20 cellular contexts compared by ENCODE assay signal in genomic region chr17:6474376-6474775, GRCh38. TPM values are rescaled to one million over a fixed set of nuclear protein-coding genes. Genes with fewer than 3 reads are reported as not detected.
A peak's percentile ranks its signal among the peaks of the same experiment; 100 is the strongest.
DNase-seq lines count a peak whose midpoint lies in the region; ATAC-seq and TF ChIP-seq lines count a peak whose summit lies in the region.
"Had no signal": no experiment of that assay in that cellular context is flagged by ENCODE, and none has a peak within 500 bp of the region (broad histone marks: within the 10 kb centered on the region; RNA-seq: fewer than 3 reads in every experiment).

No MANE protein-coding gene starts in this region.

- H3K36me3 ChIP-seq in mammary epithelial cell (ENCODE audit: insufficient read depth, low read length) (no peaks in the 10 kb centered on the region), esophagus squamous epithelium (peaks cover 0 to 65% (median 0%) of the 10 kb centered on the region in 3 donors), osteoblast (ENCODE audit: insufficient read depth, low read length) (no peaks in the 10 kb centered on the region)

- dilution Hi-C loops in mammary epithelial cell (cut with HindIII; ENCODE audit: low sequenced_read_pairs), result loop anchor here (5.0 kb wide), 1 partner anchor 78 kb away; no protein-coding TSS in a partner anchor

- no peak for TF ChIP-seq CTCF in mammary epithelial cell (conservative IDR thresholded peaks at IDR 0.05 in 1 of 2, IDR thresholded peaks at IDR 0.05 in 1 of 2; ENCODE audit: extremely low read depth in 1 of 2, insufficient read depth in 1 of 2, low read depth in 1 of 2, low read length in 2 of 2)
- no peak for TF ChIP-seq CTCF in MCF 10A (IDR thresholded peaks at IDR 0.05; ENCODE audit: unreplicated experiment)
- TF ChIP-seq CTCF in esophagus squamous epithelium (IDR thresholded peaks at IDR 0.05), result no peak
- no peak for TF ChIP-seq CTCF in osteoblast (IDR thresholded peaks at IDR 0.05; ENCODE audit: extremely low read depth, low read depth, low read length)

- CTCF ChIA-PET in mammary epithelial cell (lab: Charles Lee; ENCODE audit: low non-redundant PET) (no interaction called here), MCF 10A (lab: Yijun Ruan, JAX) (interaction anchor here (0.6 to 2.1 kb wide), 7 partner anchors 9 to 929 kb away, joined by 3 to 18 read pairs (median 3); no protein-coding TSS in a partner anchor)

- H3K4me1 ChIP-seq in mammary epithelial cell (ENCODE audit: insufficient read depth, low read length), result peaks cover 38% of the 10 kb centered on the region
- peaks cover 18 to 70% (median 31%) of the 10 kb centered on the region in 3 donors for H3K4me1 ChIP-seq in esophagus squamous epithelium
- H3K4me1 ChIP-seq in osteoblast (ENCODE audit: insufficient read depth, low read length), result peaks cover 11% of the 10 kb centered on the region
- H3K4me1 ChIP-seq: Caco-2 had no signal

- H3K9me3 ChIP-seq in mammary epithelial cell (replicated peaks; ENCODE audit: insufficient read depth, low read length) (no peaks in the 10 kb centered on the region), esophagus squamous epithelium (no peaks in the 10 kb centered on the region), osteoblast (ENCODE audit: low read depth, low read length) (no peaks in the 10 kb centered on the region)
- H3K9me3 ChIP-seq: A549, Caco-2 had no signal

- H3K4me2 ChIP-seq in mammary epithelial cell (ENCODE audit: insufficient read depth, low read depth, low read length) (peak overlapping the region; percentile 1), osteoblast (ENCODE audit: insufficient read depth, low read length) (no peak overlapping the region)
- H3K4me2 ChIP-seq: A549, GM23338 had no signal

- H2AFZ ChIP-seq in mammary epithelial cell (ENCODE audit: low read depth, low read length) (no peak overlapping the region), osteoblast (ENCODE audit: low read length) (no peak overlapping the region)
- H2AFZ ChIP-seq: GM23338 had no signal

- in situ Hi-C loops in mammary epithelial cell (cut with MboI; ENCODE audit: low sequenced_read_pairs in 2 of 2), result loop anchor here (10.0 to 25.0 kb wide), 3 partner anchors 80 to 538 kb away; partner anchors contain the start of genes KIAA0753 (in 2 of the 2), TXNDC17 (in 2 of the 2), BCL6B (in 1 of the 2) and PITPNM3 (in 1 of the 2)

- no peak overlapping the region for H3K27ac ChIP-seq in mammary epithelial cell (ENCODE audit: insufficient read depth, low read depth, low read length)
- H3K27ac ChIP-seq in esophagus squamous epithelium, result peak overlapping the region in 3 of 4 donors; percentile 14 to 82 (median 78)
- no peak overlapping the region for H3K27ac ChIP-seq in osteoblast (ENCODE audit: low read depth, low read length)
- H3K27ac ChIP-seq: 22Rv1, A549, C4-2B had no signal

- no peak for TF ChIP-seq POLR2A in esophagus squamous epithelium (IDR thresholded peaks at IDR 0.05)

- POLR2A ChIA-PET in MCF 10A (lab: Yijun Ruan, JAX), result interaction anchor here (1.5 to 4.3 kb wide), 3 partner anchors 33 to 167 kb away, joined by 5 to 33 read pairs (median 5); partner anchors contain the start of genes KIAA0753 and TXNDC17

- H4K20me1 ChIP-seq in mammary epithelial cell (ENCODE audit: insufficient read depth, low read length) (no peaks in the 10 kb centered on the region), osteoblast (ENCODE audit: insufficient read depth, low read length) (no peaks in the 10 kb centered on the region)

- no peaks in the 10 kb centered on the region for H3K27me3 ChIP-seq in mammary epithelial cell (ENCODE audit: insufficient read depth, low read length)
- no peaks in the 10 kb centered on the region for H3K27me3 ChIP-seq in esophagus squamous epithelium
- H3K27me3 ChIP-seq in osteoblast (ENCODE audit: insufficient read depth, low read length), result no peaks in the 10 kb centered on the region

- H3K4me3 Mint-ChIP-seq in MCF 10A (ENCODE audit: unreplicated experiment), result no peak overlapping the region
- H3K4me3 Mint-ChIP-seq: CD4-positive, alpha-beta T cell; GM23338; HFFc6 had no signal

- H3K27me3 Mint-ChIP-seq in MCF 10A (ENCODE audit: insufficient read depth, unreplicated experiment), result no peaks in the 10 kb centered on the region
- H3K27me3 Mint-ChIP-seq: CD4-positive, alpha-beta T cell had no signal

- WGBS in mammary epithelial cell (ENCODE audit: low coverage, missing lambda C conversion rate), result 87% methylated on average over 16 of the region's 22 CpGs
- WGBS in esophagus squamous epithelium, 2 donors, result 61 to 72% methylated on average over 6 to 12 of the region's 22 CpGs

- H3K4me1 Mint-ChIP-seq in MCF 10A (ENCODE audit: insufficient read depth, unreplicated experiment), result peaks cover 19% of the 10 kb centered on the region

- no peak overlapping the region for H3K27ac Mint-ChIP-seq in MCF 10A (ENCODE audit: low read depth, unreplicated experiment)
- H3K27ac Mint-ChIP-seq: CD4-positive, alpha-beta T cell; GM23338; HFFc6 had no signal

- DNase-seq in mammary epithelial cell (no peak), MCF 10A (ENCODE audit: unreplicated experiment) (no peak), esophagus squamous epithelium (lab: John Stamatoyannopoulos, UW) (no peak), osteoblast (ENCODE audit: insufficient read length, low spot score, missing footprints) (peak; percentile 10), SHP77 treated with DMSO at 0.1 percent for 48 hours (lab: John Stamatoyannopoulos, UW) (no peak), sciatic nerve (ENCODE audit: low spot score) (no peak)
- DNase-seq in effector CD4-positive, alpha-beta T cell, result no peak
- DNase-seq: AML-193; Caco-2; CD4-positive, alpha-beta T cell; GDM1; H7; HFFc6 had no signal

- BruUV-seq in mammary epithelial cell (replicated peaks; lab: Mats Ljungman, UMichigan) (no TSS peak), MCF 10A (replicated peaks; lab: Mats Ljungman, UMichigan) (no TSS peak)

- H3K4me3 ChIP-seq in mammary epithelial cell (replicated peaks in 1 of 3; ENCODE audit: insufficient read depth in 1 of 3, low read depth in 2 of 3, low read length in 3 of 3) (no peak overlapping the region), esophagus squamous epithelium (no peak overlapping the region), osteoblast (ENCODE audit: insufficient read depth, low read length) (no peak overlapping the region)
- H3K4me3 ChIP-seq: A549, GM23338, K562 had no signal

- intact Hi-C loops in mammary epithelial cell (cut with micrococcal nuclease), result loop anchor here (2.0 to 10.0 kb wide), 2 partner anchors 78 to 540 kb away; partner anchors contain the start of gene RNASEK
- intact Hi-C loops in MCF 10A (cut with micrococcal nuclease), result loop anchor here (5.0 kb wide), 1 partner anchor 103 kb away; no protein-coding TSS in a partner anchor
- intact Hi-C loops in esophagus squamous epithelium (cut with DNase I), result no loop called here
- intact Hi-C loops in sciatic nerve (cut with DNase I), result no loop called here

- H3K36me3 Mint-ChIP-seq in MCF 10A (ENCODE audit: insufficient read depth, unreplicated experiment), result peaks cover 33% of the 10 kb centered on the region

- no peaks in the 10 kb centered on the region for H3K9me3 Mint-ChIP-seq in MCF 10A (ENCODE audit: unreplicated experiment)
- H3K9me3 Mint-ChIP-seq: CD4-positive, alpha-beta T cell; GM23338; HFFc6 had no signal

- H3K79me2 ChIP-seq in mammary epithelial cell (ENCODE audit: insufficient read depth, low read length) (no peaks in the 10 kb centered on the region), osteoblast (ENCODE audit: insufficient read depth, low read length) (no peaks in the 10 kb centered on the region)

- ATAC-seq in sciatic nerve, result no peak
- ATAC-seq: A549, GM23338, HCT116, K562 had no signal

- no peak overlapping the region for H3K9ac ChIP-seq in mammary epithelial cell (ENCODE audit: insufficient read depth, low read length)

RNA-seq across cellular contexts. Expression of gene PIMREG, which starts 30.1 kb away (rescaled TPM):
- total RNA-seq in mammary epithelial cell (10 to 100 TPM in 1 of 2 donors, under 1 TPM in 1; 0.83 to 18.4 TPM), MCF 10A (2022) (11.0 and 21.7 TPM in 2 replicates), esophagus squamous epithelium (1 to 10 TPM; 3.6 to 7.2 (median 5.2) TPM), osteoblast (3.5 and 5.1 TPM in 2 replicates), sciatic nerve (not detected)
- 18.2 TPM for polyA plus RNA-seq in mammary epithelial cell
- polyA minus RNA-seq in mammary epithelial cell, result 7.8 TPM
- total RNA-seq: CD4-positive, alpha-beta T cell had no signal

RNA-seq across cellular contexts. Expression of gene AIPL1, which starts 39.5 kb away (rescaled TPM):
- total RNA-seq in mammary epithelial cell (not detected), MCF 10A (2022) (not detected in 2 replicates), esophagus squamous epithelium (not detected), osteoblast (not detected in 2 replicates), sciatic nerve (not detected)
- polyA plus RNA-seq in mammary epithelial cell, result not detected
- not detected for polyA minus RNA-seq in mammary epithelial cell
- total RNA-seq: Caco-2; CD4-positive, alpha-beta T cell; HFFc6; K562 had no signal
- polyA plus RNA-seq: A549, BJ, K562 had no signal

Comparison
In these comparisons a context has a peak if more than half of its experiments do, and no peak if none do; other contexts are left out.
1. H3K27ac ChIP-seq: peak in esophagus squamous epithelium (3 of 4); none in mammary epithelial cell (single experiment) and osteoblast (single experiment).
2. intact Hi-C loops: an anchor here in mammary epithelial cell (2.0 to 10.0 kb wide) and MCF 10A (5.0 kb wide); none called in esophagus squamous epithelium and sciatic nerve.